ENCODE assay signal across 9 cellular contexts in genomic region chr12:29519585-29520182, GRCh38. TPM values are rescaled to one million over a fixed set of nuclear protein-coding genes. Genes with fewer than 3 reads are reported as not detected.
DNase-seq lines count a peak whose midpoint lies in the region; ATAC-seq, FAIRE-seq and TF ChIP-seq lines count a peak whose summit lies in the region.
"Had no signal": no experiment of that assay in that cellular context is flagged by ENCODE, and none has a peak within 500 bp of the region (broad histone marks: within the 10 kb centered on the region; RNA-seq: fewer than 3 reads in every experiment).

No MANE protein-coding gene starts in this region.

- no peaks in the 10 kb centered on the region for H3K4me1 ChIP-seq in endothelial cell of umbilical vein (ENCODE audit: control insufficient read depth, extremely low read depth, insufficient read depth, low read length)
- H3K4me1 ChIP-seq in neutrophil (ENCODE audit: control insufficient read depth in 1 of 2, insufficient read depth in 1 of 2, low read depth in 1 of 2, low read length in 1 of 2): no peaks in the 10 kb centered on the region

- no peak overlapping the region for H3K27ac Mint-ChIP-seq in activated naive CD4-positive, alpha-beta T cell treated with anti-CD3 and anti-CD28 coated beads, Interleukin-2, amount 50 U/mL, for 72 hours

- no peak for ATAC-seq in activated naive CD4-positive, alpha-beta T cell treated with anti-CD3 and anti-CD28 coated beads, Interleukin-2, amount 50 U/mL, for 72 hours
- no peak for ATAC-seq in HG02970 (IDR thresholded peaks at IDR 0.05; ENCODE audit: low FRiP score, unreplicated experiment)

- H3K27me3 ChIP-seq in endothelial cell of umbilical vein (ENCODE audit: control insufficient read depth in 2 of 2, insufficient read depth in 2 of 2, low read length in 2 of 2) (no peaks in the 10 kb centered on the region), neutrophil (no peaks in the 10 kb centered on the region), H7 (ENCODE audit: control insufficient read depth, insufficient read depth, low read length) (no peaks in the 10 kb centered on the region)

- POLR2A ChIA-PET in endothelial cell of umbilical vein (lab: Charles Lee): no interaction called here

- no peak overlapping the region for H3K9ac ChIP-seq in endothelial cell of umbilical vein (replicated peaks; ENCODE audit: extremely low read depth, insufficient read depth, low read length)

- H2AFZ ChIP-seq in endothelial cell of umbilical vein (ENCODE audit: low read depth, low read length): no peak overlapping the region

- no peaks in the 10 kb centered on the region for H4K20me1 ChIP-seq in endothelial cell of umbilical vein (replicated peaks; ENCODE audit: control insufficient read depth, extremely low read depth, insufficient read depth, low read length)

- H3K36me3 Mint-ChIP-seq in activated naive CD4-positive, alpha-beta T cell treated with anti-CD3 and anti-CD28 coated beads, Interleukin-2, amount 50 U/mL, for 72 hours: no peaks in the 10 kb centered on the region

- BruUV-seq in endothelial cell of umbilical vein (replicated peaks; lab: Mats Ljungman, UMichigan): no TSS peak

- H3K4me3 ChIP-seq in endothelial cell of umbilical vein (replicated peaks in 1 of 3; ENCODE audit: insufficient read depth in 1 of 3, low read depth in 1 of 3, low read length in 3 of 3): no peak overlapping the region
- H3K4me3 ChIP-seq in neutrophil (ENCODE audit: low read depth in 1 of 2, low read length in 1 of 2): no peak overlapping the region
- no peak overlapping the region for H3K4me3 ChIP-seq in H7 (ENCODE audit: insufficient read depth, low read depth, low read length)

- peak; percentile 7 for DNase-seq in activated naive CD4-positive, alpha-beta T cell treated with Interleukin-2 at 50 U/mL for 16 hours
- no peak for DNase-seq in activated naive CD4-positive, alpha-beta T cell treated with anti-CD3 and anti-CD28 coated beads, Interleukin-2, amount 50 U/mL, for 72 hours (ENCODE audit: low spot score in 2 of 2)
- DNase-seq in HK-2 (ENCODE audit: unreplicated experiment): peak; percentile 9
- DNase-seq in SHP77 (lab: John Stamatoyannopoulos, UW): peak; percentile 56 to 59
- DNase-seq in endothelial cell of umbilical vein (ENCODE audit: low read depth, low spot score): peak; percentile 75
- no peak for DNase-seq in H7

- CTCF ChIA-PET in endothelial cell of umbilical vein (lab: Charles Lee): interaction anchor here (0.5 to 3.8 kb wide), 32 partner anchors 11 to 1328 kb away, joined by 3 to 27 read pairs (median 3); no protein-coding TSS in a partner anchor

- H3K9me3 Mint-ChIP-seq in activated naive CD4-positive, alpha-beta T cell treated with anti-CD3 and anti-CD28 coated beads, Interleukin-2, amount 50 U/mL, for 72 hours: no peaks in the 10 kb centered on the region

- peak; percentile 82 for FAIRE-seq in endothelial cell of umbilical vein (lab: Jason Lieb, UNC)
- FAIRE-seq: colon had no signal

- no peaks in the 10 kb centered on the region for H3K9me1 ChIP-seq in endothelial cell of umbilical vein (replicated peaks; ENCODE audit: control insufficient read depth, extremely low read depth, insufficient read depth, low read length)

- dilution Hi-C loops in endothelial cell of umbilical vein (cut with MboI; ENCODE audit: extremely low pct_ligation_motif_present, low sequenced_read_pairs): no loop called here

- no peak overlapping the region for H3K27ac ChIP-seq in endothelial cell of umbilical vein (ENCODE audit: insufficient read depth, low read depth, low read length)
- H3K27ac ChIP-seq in neutrophil: no peak overlapping the region

- intact Hi-C loops in endothelial cell of umbilical vein (cut with micrococcal nuclease): loop anchor here (1.0 to 10.0 kb wide), 5 partner anchors 215 to 1325 kb away; no protein-coding TSS in a partner anchor

- H3K4me2 ChIP-seq in endothelial cell of umbilical vein (ENCODE audit: insufficient read depth, low read length): no peak overlapping the region

- H3K9me3 ChIP-seq in endothelial cell of umbilical vein (replicated peaks; ENCODE audit: control insufficient read depth, insufficient read depth, low read length) (no peaks in the 10 kb centered on the region), neutrophil (no peaks in the 10 kb centered on the region)

- H3K79me2 ChIP-seq in endothelial cell of umbilical vein (ENCODE audit: control insufficient read depth, insufficient read depth, low read length): no peaks in the 10 kb centered on the region

- peak; percentile 21 to 33 for TF ChIP-seq CTCF in endothelial cell of umbilical vein (IDR thresholded peaks at IDR 0.05; ENCODE audit: extremely low read depth in 1 of 2, insufficient read depth in 1 of 2, low read depth in 1 of 2, low read length in 2 of 2)
- TF ChIP-seq CTCF in neutrophil (IDR thresholded peaks at IDR 0.05): peak; percentile 50

- H3K36me3 ChIP-seq in endothelial cell of umbilical vein (ENCODE audit: control insufficient read depth in 2 of 2, extremely low read depth in 1 of 2, insufficient read depth in 2 of 2, low read length in 2 of 2) (no peaks in the 10 kb centered on the region), neutrophil (no peaks in the 10 kb centered on the region), H7 (replicated peaks; ENCODE audit: control insufficient read depth, insufficient read depth, low read length) (no peaks in the 10 kb centered on the region)

- no peak for TF ChIP-seq POLR2A in endothelial cell of umbilical vein (IDR thresholded peaks at IDR 0.05; ENCODE audit: low read depth, low read length)

TF ChIP-seq in endothelial cell of umbilical vein, 7 proteins besides CTCF, POLR2A, EP300 and RAD21:
- TF ChIP-seq MYC (IDR thresholded peaks at IDR 0.05; ENCODE audit: low read depth, low read length) (no peak), EZH2 (IDR thresholded peaks at IDR 0.05; ENCODE audit: borderline replicate concordance, low read depth, low read length, severe bottlenecking) (no peak), POLR2AphosphoS5 (IDR thresholded peaks at IDR 0.05; ENCODE audit: insufficient read depth, low read depth, low read length) (no peak), MAX (IDR thresholded peaks at IDR 0.05; ENCODE audit: insufficient read depth, insufficient read length) (no peak), FOS (IDR thresholded peaks at IDR 0.05; ENCODE audit: borderline replicate concordance, insufficient read depth, low read length) (no peak), JUN (IDR thresholded peaks at IDR 0.05; ENCODE audit: borderline replicate concordance, insufficient read depth, insufficient read length, low read depth) (no peak), GATA2 (IDR thresholded peaks at IDR 0.05; ENCODE audit: insufficient read depth, insufficient read length, low read depth, low read length) (no peak)

RNA-seq across cellular contexts. Expression of gene OVCH1, which starts 22.2 kb away (rescaled TPM):
- total RNA-seq in activated naive CD4-positive, alpha-beta T cell treated with anti-CD3 and anti-CD28 coated beads, Interleukin-2, amount 50 U/mL, for 72 hours: not detected
- not detected in 2 replicates for total RNA-seq in endothelial cell of umbilical vein
- polyA plus RNA-seq in endothelial cell of umbilical vein: 0.01 and 0.02 TPM in 2 replicates
- polyA plus RNA-seq in endothelial cell of umbilical vein (2011; cell fraction: cytosol; rRNA removed): not detected in 2 replicates
- 0.04 and 0.32 TPM in 2 replicates for polyA plus RNA-seq in endothelial cell of umbilical vein (2011; cell fraction: nucleus; rRNA removed)
- not detected in 2 replicates for polyA plus RNA-seq in endothelial cell of umbilical vein (2012)
- not detected in 2 replicates for polyA minus RNA-seq in endothelial cell of umbilical vein
- not detected for polyA minus RNA-seq in endothelial cell of umbilical vein (2011; cell fraction: cytosol; rRNA and poly(A)+ RNA removed)
- polyA minus RNA-seq in endothelial cell of umbilical vein (2011; cell fraction: nucleus; rRNA and poly(A)+ RNA removed): 0.10 and 0.24 TPM in 2 replicates
- total RNA-seq in H7 (2014; rRNA removed; shearing (Covaris generic)): not detected in 2 replicates

Comparison
In these comparisons a context has a peak if more than half of its experiments do, and no peak if none do; other contexts are left out.
1. DNase-seq: peak in activated naive CD4-positive, alpha-beta T cell treated with Interleukin-2 at 50 U/mL for 16 hours (single experiment), HK-2 (single experiment), SHP77 (2 of 2) and endothelial cell of umbilical vein (single experiment); none in activated naive CD4-positive, alpha-beta T cell treated with anti-CD3 and anti-CD28 coated beads, Interleukin-2, amount 50 U/mL, for 72 hours (0 of 2) and H7 (single experiment).